ENCODE assay signal across 8 cellular contexts in the genomic region with DNA sequence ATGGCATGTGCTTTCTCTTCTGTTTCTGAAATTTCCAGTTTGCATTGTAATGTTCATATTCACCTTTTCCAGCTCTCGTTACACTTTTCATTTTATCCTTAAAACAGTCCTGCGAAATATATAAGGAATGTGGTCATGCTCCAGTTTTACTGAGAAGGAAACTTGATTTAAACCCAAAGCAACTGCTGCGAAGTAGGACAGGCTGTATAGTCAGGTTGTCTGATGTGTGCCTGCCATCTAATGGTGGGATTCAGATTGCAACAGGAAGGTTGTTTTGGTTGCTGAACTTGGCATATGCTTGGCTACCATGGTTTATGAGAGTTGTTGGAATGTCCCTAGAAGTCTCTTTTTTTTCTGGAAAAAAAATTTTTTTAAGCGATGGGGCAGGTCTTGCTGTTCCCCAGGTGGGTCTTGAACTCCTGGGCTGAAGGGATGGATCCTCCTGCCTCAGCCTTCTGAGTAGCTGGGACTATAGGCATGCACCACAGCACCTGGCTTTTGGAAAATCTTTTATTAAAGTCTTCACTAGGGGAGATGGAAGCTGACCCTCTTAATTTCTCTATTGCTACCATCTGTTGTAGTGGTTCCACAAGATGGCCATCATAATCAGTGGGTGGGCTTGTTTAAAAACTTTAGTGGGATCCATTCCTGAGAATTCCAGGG.
A peak's percentile ranks its signal among the peaks of the same experiment; 100 is the strongest.
DNase-seq lines count a peak whose midpoint lies in the region; ATAC-seq and TF ChIP-seq lines count a peak whose summit lies in the region.

No MANE protein-coding gene starts in this region.

- H3K27ac Mint-ChIP-seq in type B pancreatic cell: no peak overlapping the region

- no peak overlapping the region for H3K4me2 ChIP-seq in IMR-90 (ENCODE audit: low read depth, low read length)
- H3K4me2 ChIP-seq in PC-3 (ENCODE audit: low read length): no peak overlapping the region
- no peak overlapping the region for H3K4me2 ChIP-seq in neuronal stem cell (ENCODE audit: insufficient read depth, low read length, poor library complexity, severe bottlenecking)

- H3K79me2 ChIP-seq in PC-3 (ENCODE audit: low read length): no peaks in the 10 kb centered on the region

- H3K36me3 Mint-ChIP-seq in type B pancreatic cell: peaks cover 4% of the 10 kb centered on the region

- dilution Hi-C loops in IMR-90 (cut with HindIII; ENCODE audit: low sequenced_read_pairs, unreplicated experiment): no loop called here

- no peaks in the 10 kb centered on the region for H3K27me3 ChIP-seq in IMR-90 (ENCODE audit: control insufficient read depth, insufficient read depth, low read length)
- no peaks in the 10 kb centered on the region for H3K27me3 ChIP-seq in PC-3 (ENCODE audit: low read length)
- H3K27me3 ChIP-seq in neuronal stem cell (ENCODE audit: control insufficient read depth in 3 of 3, insufficient read depth in 3 of 3, low read depth in 1 of 3, low read length in 3 of 3): no peaks in the 10 kb centered on the region

- H2BK15ac ChIP-seq in IMR-90 (ENCODE audit: low read depth, low read length) (no peak overlapping the region), neuronal stem cell (ENCODE audit: low read length) (no peak overlapping the region)

- no peak overlapping the region for H3K27ac ChIP-seq in IMR-90 (ENCODE audit: insufficient read depth, low read length)
- no peak overlapping the region for H3K27ac ChIP-seq in PC-3 (ENCODE audit: low read length)
- H3K27ac ChIP-seq in neuronal stem cell (replicated peaks; ENCODE audit: low read length): no peak overlapping the region

- TF ChIP-seq CTCF in IMR-90 (conservative IDR thresholded peaks at IDR 0.05; ENCODE audit: low read depth, low read length): peak; percentile 96
- TF ChIP-seq CTCF in PC-3 (conservative IDR thresholded peaks at IDR 0.05; ENCODE audit: low read depth, low read length): peak; percentile 98
- peak; percentile 93 for TF ChIP-seq CTCF in fibroblast of pulmonary artery (IDR thresholded peaks at IDR 0.05; ENCODE audit: low read length, missing control alignments)
- peak; percentile 92 for TF ChIP-seq CTCF in type B pancreatic cell (conservative IDR thresholded peaks at IDR 0.05)

- H4K20me1 ChIP-seq in IMR-90 (ENCODE audit: insufficient read depth, low read length): no peaks in the 10 kb centered on the region
- H4K20me1 ChIP-seq in PC-3 (ENCODE audit: low read length): no peaks in the 10 kb centered on the region

- H3F3A ChIP-seq in PC-3 (ENCODE audit: low read length, unreplicated experiment): no peaks in the 10 kb centered on the region

- BruUV-seq in IMR-90 (replicated peaks; lab: Mats Ljungman, UMichigan): no TSS peak
- no TSS peak for BruUV-seq in PC-3 (replicated peaks; lab: Mats Ljungman, UMichigan)

- H3K18ac ChIP-seq in IMR-90 (ENCODE audit: low read depth, low read length) (no peak overlapping the region), neuronal stem cell (ENCODE audit: low read length) (no peak overlapping the region)

- ATAC-seq in GM21619 (IDR thresholded peaks at IDR 0.05; ENCODE audit: unreplicated experiment) (peak; percentile 84), IMR-90 (ENCODE audit: low read depth) (peak; percentile 89), PC-3 (peak; percentile 88)

- no peak overlapping the region for H3K23ac ChIP-seq in IMR-90 (ENCODE audit: low read depth, low read length)
- H3K23ac ChIP-seq in neuronal stem cell (ENCODE audit: low read depth, low read length, poor library complexity): no peak overlapping the region

- no peak overlapping the region for H4K8ac ChIP-seq in IMR-90 (ENCODE audit: low read depth in 2 of 2, low read length in 2 of 2)
- no peak overlapping the region for H4K8ac ChIP-seq in neuronal stem cell (ENCODE audit: low read depth, low read length)

- in situ Hi-C loops in IMR-90 (cut with MboI; ENCODE audit: low sequenced_read_pairs): no loop called here

- TF ChIP-seq POLR2A in IMR-90 (IDR thresholded peaks at IDR 0.05; ENCODE audit: low read depth, low read length): peak; percentile 57

- no peaks in the 10 kb centered on the region for H3K27me3 Mint-ChIP-seq in type B pancreatic cell

- POLR2A ChIA-PET in IMR-90 (lab: Charles Lee; ENCODE audit: unreplicated experiment): no interaction called here
- POLR2A ChIA-PET in PC-3 (lab: Charles Lee; ENCODE audit: unreplicated experiment): interaction anchor here (0.7 kb wide), 1 partner anchor 240 kb away, joined by 4 read pairs; no protein-coding TSS in a partner anchor

- no peak overlapping the region for H2BK120ac ChIP-seq in IMR-90 (ENCODE audit: low read depth, low read length)
- no peak overlapping the region for H2BK120ac ChIP-seq in neuronal stem cell (ENCODE audit: low read depth, low read length)

- peak; percentile 100 for TF ChIP-seq RAD21 in IMR-90 (IDR thresholded peaks at IDR 0.05; ENCODE audit: low read length)

- H3K9me1 ChIP-seq in IMR-90 (ENCODE audit: insufficient read depth, low read length): peaks cover 5% of the 10 kb centered on the region; the same call in 1 of the 2 replicates

- H2AK9ac ChIP-seq in IMR-90 (replicated peaks; ENCODE audit: low read depth, low read length, poor library complexity): no peak overlapping the region

- H3K36me3 ChIP-seq in IMR-90 (ENCODE audit: control insufficient read depth, insufficient read depth, low read length): peaks cover under 1% of the 10 kb centered on the region; the same call in 1 of the 2 replicates
- H3K36me3 ChIP-seq in PC-3 (ENCODE audit: low read depth, low read length): peaks cover 5% of the 10 kb centered on the region; the same call in 1 of the 2 replicates
- peaks cover 13 to 30% of the 10 kb centered on the region in 2 donors for H3K36me3 ChIP-seq in neuronal stem cell (replicated peaks in 1 of 2; ENCODE audit: control insufficient read depth in 2 of 2, insufficient read depth in 2 of 2, low read length in 2 of 2)

- H3K79me1 ChIP-seq in IMR-90 (ENCODE audit: low read depth in 1 of 2, low read length in 2 of 2) (peaks cover 0 to 3% of the 10 kb centered on the region in 2 experiments; a peak in 1 of 4 replicates), neuronal stem cell (ENCODE audit: low read depth, low read length) (no peaks in the 10 kb centered on the region)

- no peak overlapping the region for H3K56ac ChIP-seq in IMR-90 (ENCODE audit: extremely low read depth, insufficient read depth, low read length)

- WGBS in IMR-90 (ENCODE audit: extremely low coverage in 2 of 2, insufficient read length in 1 of 2), 2 experiments: no CpG with 5 or more reads among the region's 4 CpGs
- no CpG with 5 or more reads among the region's 4 CpGs for WGBS in neuronal stem cell (ENCODE audit: extremely low coverage in 2 of 2, insufficient read length in 2 of 2, insufficient replicate concordance in 1 of 2), 2 donors

- H3K4ac ChIP-seq in IMR-90 (ENCODE audit: low read depth, low read length) (no peak overlapping the region), neuronal stem cell (ENCODE audit: low read length) (no peak overlapping the region)

- no peaks in the 10 kb centered on the region for H3K9me2 ChIP-seq in PC-3 (replicated peaks; ENCODE audit: low read length)

- intact Hi-C loops in IMR-90 (cut with micrococcal nuclease): loop anchor here (1.0 kb wide), 4 partner anchors 86 to 313 kb away; a partner anchor contains a TSS
- intact Hi-C loops in PC-3 (cut with micrococcal nuclease): loop anchor here (1.0 to 10.0 kb wide), 6 partner anchors 87 to 519 kb away; a partner anchor contains a TSS

- H2AFZ ChIP-seq in IMR-90 (replicated peaks; ENCODE audit: low read length, poor library complexity) (no peak overlapping the region), PC-3 (ENCODE audit: low read length) (no peak overlapping the region), neuronal stem cell (ENCODE audit: low read length) (no peak overlapping the region)

- H2AK5ac ChIP-seq in IMR-90 (ENCODE audit: low read depth, low read length): no peak overlapping the region
- no peak overlapping the region for H2AK5ac ChIP-seq in neuronal stem cell (ENCODE audit: low read depth, low read length)

- no peaks in the 10 kb centered on the region for H3K9me3 Mint-ChIP-seq in type B pancreatic cell

- no peaks in the 10 kb centered on the region for H3K4me1 Mint-ChIP-seq in type B pancreatic cell (ENCODE audit: unreplicated experiment)

- no peaks in the 10 kb centered on the region for H3K9me3 ChIP-seq in IMR-90 (ENCODE audit: control insufficient read depth, insufficient read depth, low read length)
- H3K9me3 ChIP-seq in PC-3 (ENCODE audit: low read length): no peaks in the 10 kb centered on the region
- peaks cover 0 to 1% of the 10 kb centered on the region in 2 donors for H3K9me3 ChIP-seq in neuronal stem cell (replicated peaks in 1 of 2; ENCODE audit: control insufficient read depth in 2 of 2, insufficient read depth in 1 of 2, low read depth in 1 of 2, low read length in 2 of 2)

- H3K4me3 ChIP-seq in IMR-90 (ENCODE audit: insufficient read depth, low read depth, low read length) (no peak overlapping the region), PC-3 (ENCODE audit: low read length) (no peak overlapping the region), fibroblast of pulmonary artery (replicated peaks; ENCODE audit: low read depth, low read length) (no peak overlapping the region), neuronal stem cell (ENCODE audit: low read length in 2 of 2) (no peak overlapping the region)

- H2BK20ac ChIP-seq in IMR-90 (ENCODE audit: low read depth, low read length): no peak overlapping the region

- CTCF ChIA-PET in IMR-90 (lab: Yijun Ruan, JAX) (interaction anchor here (0.6 to 1.6 kb wide), 13 partner anchors 10 to 564 kb away, joined by 3 to 4 read pairs (median 3); no protein-coding TSS in a partner anchor), PC-3 (lab: Charles Lee) (no interaction called here)

- H4K5ac ChIP-seq in IMR-90 (ENCODE audit: low read depth, low read length): no peak overlapping the region

- H2BK12ac ChIP-seq in neuronal stem cell (ENCODE audit: low read length): no peak overlapping the region

- no peak overlapping the region for H3K4me3 Mint-ChIP-seq in type B pancreatic cell

- no peak overlapping the region for H4K91ac ChIP-seq in IMR-90 (ENCODE audit: insufficient read depth, low read depth, low read length)
- no peak overlapping the region for H4K91ac ChIP-seq in neuronal stem cell (ENCODE audit: low read depth, low read length, poor library complexity)

- H3K4me1 ChIP-seq in IMR-90 (ENCODE audit: control insufficient read depth, insufficient read depth, low read length): peaks cover 5% of the 10 kb centered on the region
- H3K4me1 ChIP-seq in PC-3 (ENCODE audit: insufficient read depth, low read length): no peaks in the 10 kb centered on the region
- no peaks in the 10 kb centered on the region for H3K4me1 ChIP-seq in neuronal stem cell (ENCODE audit: control insufficient read depth in 2 of 2, insufficient read depth in 1 of 2, low read depth in 1 of 2, low read length in 2 of 2)

- no peak overlapping the region for H2BK5ac ChIP-seq in IMR-90 (ENCODE audit: low read depth, low read length, poor library complexity, severe bottlenecking)
- H2BK5ac ChIP-seq in neuronal stem cell (ENCODE audit: low read length): no peak overlapping the region

- no peak overlapping the region for H3K9ac ChIP-seq in IMR-90 (ENCODE audit: low read depth, low read length)
- H3K9ac ChIP-seq in PC-3 (ENCODE audit: low read length): no peak overlapping the region
- H3K9ac ChIP-seq in neuronal stem cell (ENCODE audit: low read depth, low read length, poor library complexity): no peak overlapping the region

- DNase-seq in Daoy (ENCODE audit: low read depth) (peak; percentile 71), IMR-90 (peak; percentile 88), PC-3 (peak; percentile 91), fibroblast of pulmonary artery (ENCODE audit: low read depth) (peak; percentile 92), neuronal stem cell (ENCODE audit: low spot score) (peak; percentile 54), type B pancreatic cell (ENCODE audit: extremely low spot score, unreplicated experiment) (no peak)
- peak; percentile 68 to 74 for DNase-seq in activated T-cell treated with anti-CD3 and anti-CD28 coated beads, Interleukin-2, amount 50 U/mL, for 48 hours

- H3K14ac ChIP-seq in IMR-90 (replicated peaks; ENCODE audit: low read depth, low read length) (no peak overlapping the region), neuronal stem cell (ENCODE audit: low read length) (no peak overlapping the region)
